ENCODE assay signal across 1 cellular context in genomic region chr9:107296592-107296991, GRCh38.
TF ChIP-seq lines count a peak whose summit lies in the region.

No MANE protein-coding gene starts in this region.

TF ChIP-seq in HepG2, 621 proteins besides CTCF, POLR2A, EP300 and RAD21:
- TF ChIP-seq POGZ (CRISPR knock-in tag; IDR thresholded peaks at IDR 0.05) (peak; percentile 17; the same call in 1 of the 2 replicates), ZNF362 (CRISPR knock-in tag; IDR thresholded peaks at IDR 0.05; ENCODE audit: borderline replicate concordance) (peak; percentile 52; the same call in 1 of the 2 replicates), ZNF460 (CRISPR knock-in tag; IDR thresholded peaks at IDR 0.05; ENCODE audit: borderline replicate concordance) (peak; percentile 49; the same call in 1 of the 2 replicates), SP5 (CRISPR knock-in tag; IDR thresholded peaks at IDR 0.05; ENCODE audit: borderline replicate concordance, low read depth) (0 out of 2 replicates have a peak, but pooled peaks have one; percentile 23), ZNF644 (CRISPR knock-in tag; IDR thresholded peaks at IDR 0.05; ENCODE audit: low read depth) (0 out of 2 replicates have a peak, but pooled peaks have one; percentile 21), ZMYM4 (CRISPR knock-in tag; IDR thresholded peaks at IDR 0.05) (peak; percentile 55)
